1 cellular context compared by ENCODE assay signal in the genomic region with DNA sequence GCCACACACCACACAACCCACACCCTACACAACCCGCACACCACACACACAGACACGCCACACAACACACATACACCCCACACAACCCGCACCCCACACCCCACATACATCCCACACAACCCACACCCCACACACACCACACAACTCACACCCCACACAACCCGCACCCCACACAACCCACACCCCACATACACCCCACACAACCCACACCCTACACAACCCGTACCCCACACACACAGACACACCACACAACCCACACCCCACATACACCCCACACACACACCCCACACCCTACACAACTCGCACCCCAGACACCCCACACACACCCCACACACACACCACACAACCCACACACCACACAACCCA.
TF ChIP-seq lines count a peak whose summit lies in the region.

No MANE protein-coding gene starts in this region.

TF ChIP-seq in HepG2, 621 proteins besides CTCF, POLR2A, EP300 and RAD21:
- TF ChIP-seq, protein P1, sequence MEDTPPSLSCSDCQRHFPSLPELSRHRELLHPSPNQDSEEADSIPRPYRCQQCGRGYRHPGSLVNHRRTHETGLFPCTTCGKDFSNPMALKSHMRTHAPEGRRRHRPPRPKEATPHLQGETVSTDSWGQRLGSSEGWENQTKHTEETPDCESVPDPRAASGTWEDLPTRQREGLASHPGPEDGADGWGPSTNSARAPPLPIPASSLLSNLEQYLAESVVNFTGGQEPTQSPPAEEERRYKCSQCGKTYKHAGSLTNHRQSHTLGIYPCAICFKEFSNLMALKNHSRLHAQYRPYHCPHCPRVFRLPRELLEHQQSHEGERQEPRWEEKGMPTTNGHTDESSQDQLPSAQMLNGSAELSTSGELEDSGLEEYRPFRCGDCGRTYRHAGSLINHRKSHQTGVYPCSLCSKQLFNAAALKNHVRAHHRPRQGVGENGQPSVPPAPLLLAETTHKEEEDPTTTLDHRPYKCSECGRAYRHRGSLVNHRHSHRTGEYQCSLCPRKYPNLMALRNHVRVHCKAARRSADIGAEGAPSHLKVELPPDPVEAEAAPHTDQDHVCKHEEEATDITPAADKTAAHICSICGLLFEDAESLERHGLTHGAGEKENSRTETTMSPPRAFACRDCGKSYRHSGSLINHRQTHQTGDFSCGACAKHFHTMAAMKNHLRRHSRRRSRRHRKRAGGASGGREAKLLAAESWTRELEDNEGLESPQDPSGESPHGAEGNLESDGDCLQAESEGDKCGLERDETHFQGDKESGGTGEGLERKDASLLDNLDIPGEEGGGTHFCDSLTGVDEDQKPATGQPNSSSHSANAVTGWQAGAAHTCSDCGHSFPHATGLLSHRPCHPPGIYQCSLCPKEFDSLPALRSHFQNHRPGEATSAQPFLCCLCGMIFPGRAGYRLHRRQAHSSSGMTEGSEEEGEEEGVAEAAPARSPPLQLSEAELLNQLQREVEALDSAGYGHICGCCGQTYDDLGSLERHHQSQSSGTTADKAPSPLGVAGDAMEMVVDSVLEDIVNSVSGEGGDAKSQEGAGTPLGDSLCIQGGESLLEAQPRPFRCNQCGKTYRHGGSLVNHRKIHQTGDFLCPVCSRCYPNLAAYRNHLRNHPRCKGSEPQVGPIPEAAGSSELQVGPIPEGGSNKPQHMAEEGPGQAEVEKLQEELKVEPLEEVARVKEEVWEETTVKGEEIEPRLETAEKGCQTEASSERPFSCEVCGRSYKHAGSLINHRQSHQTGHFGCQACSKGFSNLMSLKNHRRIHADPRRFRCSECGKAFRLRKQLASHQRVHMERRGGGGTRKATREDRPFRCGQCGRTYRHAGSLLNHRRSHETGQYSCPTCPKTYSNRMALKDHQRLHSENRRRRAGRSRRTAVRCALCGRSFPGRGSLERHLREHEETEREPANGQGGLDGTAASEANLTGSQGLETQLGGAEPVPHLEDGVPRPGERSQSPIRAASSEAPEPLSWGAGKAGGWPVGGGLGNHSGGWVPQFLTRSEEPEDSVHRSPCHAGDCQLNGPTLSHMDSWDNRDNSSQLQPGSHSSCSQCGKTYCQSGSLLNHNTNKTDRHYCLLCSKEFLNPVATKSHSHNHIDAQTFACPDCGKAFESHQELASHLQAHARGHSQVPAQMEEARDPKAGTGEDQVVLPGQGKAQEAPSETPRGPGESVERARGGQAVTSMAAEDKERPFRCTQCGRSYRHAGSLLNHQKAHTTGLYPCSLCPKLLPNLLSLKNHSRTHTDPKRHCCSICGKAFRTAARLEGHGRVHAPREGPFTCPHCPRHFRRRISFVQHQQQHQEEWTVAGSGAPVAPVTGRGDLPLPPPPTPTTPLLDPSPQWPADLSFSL (CRISPR knock-in tag; IDR thresholded peaks at IDR 0.05), result peak; percentile 72; the same call in 1 of the 2 replicates
- TF ChIP-seq, protein P2, sequence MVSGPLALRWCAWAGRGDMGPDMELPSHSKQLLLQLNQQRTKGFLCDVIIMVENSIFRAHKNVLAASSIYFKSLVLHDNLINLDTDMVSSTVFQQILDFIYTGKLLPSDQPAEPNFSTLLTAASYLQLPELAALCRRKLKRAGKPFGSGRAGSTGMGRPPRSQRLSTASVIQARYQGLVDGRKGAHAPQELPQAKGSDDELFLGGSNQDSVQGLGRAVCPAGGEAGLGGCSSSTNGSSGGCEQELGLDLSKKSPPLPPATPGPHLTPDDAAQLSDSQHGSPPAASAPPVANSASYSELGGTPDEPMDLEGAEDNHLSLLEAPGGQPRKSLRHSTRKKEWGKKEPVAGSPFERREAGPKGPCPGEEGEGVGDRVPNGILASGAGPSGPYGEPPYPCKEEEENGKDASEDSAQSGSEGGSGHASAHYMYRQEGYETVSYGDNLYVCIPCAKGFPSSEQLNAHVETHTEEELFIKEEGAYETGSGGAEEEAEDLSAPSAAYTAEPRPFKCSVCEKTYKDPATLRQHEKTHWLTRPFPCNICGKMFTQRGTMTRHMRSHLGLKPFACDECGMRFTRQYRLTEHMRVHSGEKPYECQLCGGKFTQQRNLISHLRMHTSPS (CRISPR knock-in tag; IDR thresholded peaks at IDR 0.05; ENCODE audit: low read depth), result no peak
